ENCODE assay signal across 9 cellular contexts in the genomic region with DNA sequence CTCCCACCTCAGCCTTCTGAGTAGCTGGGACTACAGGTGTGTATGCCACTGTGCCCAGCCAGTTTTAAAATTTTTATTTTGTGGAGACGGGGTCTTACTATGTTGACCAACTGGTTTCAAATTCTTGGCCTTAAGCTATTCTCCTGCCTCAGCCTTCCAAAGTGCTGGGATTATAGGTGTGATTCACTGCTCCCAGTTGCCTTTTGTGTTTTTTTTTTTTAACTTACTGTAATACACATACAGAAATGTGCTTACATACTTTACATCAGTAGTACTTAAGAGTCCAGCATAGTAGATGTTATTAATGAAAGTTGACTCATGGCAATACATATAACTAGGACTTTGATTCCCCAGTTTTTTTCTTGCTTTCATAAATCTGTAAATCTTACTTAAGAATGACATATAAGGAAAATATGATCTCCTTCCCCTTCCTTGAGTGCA. TPM values are rescaled to one million over a fixed set of nuclear protein-coding genes. Genes with fewer than 3 reads are reported as not detected.
A peak's percentile ranks its signal among the peaks of the same experiment; 100 is the strongest.
DNase-seq lines count a peak whose midpoint lies in the region; ATAC-seq and TF ChIP-seq lines count a peak whose summit lies in the region.
"Had no signal": no experiment of that assay in that cellular context is flagged by ENCODE, and none has a peak within 500 bp of the region (broad histone marks: within the 10 kb centered on the region; RNA-seq: fewer than 3 reads in every experiment).

No MANE protein-coding gene starts in this region.

- no peaks in the 10 kb centered on the region for H3K9me2 ChIP-seq in MM.1S (replicated peaks; ENCODE audit: insufficient read depth, low read length)

- intact Hi-C loops in dorsolateral prefrontal cortex (cut with DNase I) = loop anchor here (5.0 to 10.0 kb wide), 4 partner anchors 48 to 1040 kb away; partner anchors contain the start of gene SLC25A46 (in 1 of the 2)

- H3K9ac ChIP-seq in MM.1S (ENCODE audit: low read length) (peak overlapping the region; percentile 73), rectal smooth muscle tissue (ENCODE audit: low read length) (no peak overlapping the region)

- H3K4me1 ChIP-seq in MM.1S (ENCODE audit: low read length) (peaks cover 30% of the 10 kb centered on the region), rectal smooth muscle tissue (ENCODE audit: control insufficient read depth, insufficient read depth, low read length) (peaks cover 16% of the 10 kb centered on the region)

- H4K20me1 ChIP-seq in MM.1S (ENCODE audit: insufficient read depth, low read length) = no peaks in the 10 kb centered on the region

- peaks cover 79% of the 10 kb centered on the region for H3F3A ChIP-seq in MM.1S (ENCODE audit: insufficient read depth, low read length)

- ATAC-seq in HG02763 (IDR thresholded peaks at IDR 0.05; ENCODE audit: unreplicated experiment) = no peak

- peaks cover 4% of the 10 kb centered on the region; the same call in 1 of the 2 replicates for H3K36me3 ChIP-seq in MM.1S (replicated peaks; ENCODE audit: insufficient read depth, low read length)
- no peaks in the 10 kb centered on the region for H3K36me3 ChIP-seq in rectal smooth muscle tissue (ENCODE audit: control insufficient read depth, insufficient read depth, low read length)

- no peaks in the 10 kb centered on the region for H3K9me3 ChIP-seq in MM.1S (replicated peaks; ENCODE audit: insufficient read depth, low read length)

- DNase-seq in EL = peak; percentile 55
- DNase-seq in MM.1S = no peak
- DNase-seq in dorsolateral prefrontal cortex = no peak
- no peak for DNase-seq in stimulated activated CD4-positive, alpha-beta T cell treated with anti-CD3 and anti-CD28 coated beads, Interleukin-4, amount 100 ng/mL, for 24 hours
- DNase-seq in HPDE6-E6E7 (ENCODE audit: extremely low spot score) = no peak
- DNase-seq in activated gamma-delta T cell (lab: John Stamatoyannopoulos, UW) = no peak
- DNase-seq: activated CD4-positive, alpha-beta T cell treated with anti-CD3 and anti-CD28 coated beads, Interleukin-2, amount 50 U/mL, for 1 hour had no signal

- H3K27ac ChIP-seq in MM.1S (ENCODE audit: low read length) (peak overlapping the region; percentile 92), dorsolateral prefrontal cortex (peak overlapping the region in 49 of 59 donors; percentile 2 to 99 (median 95)), rectal smooth muscle tissue (ENCODE audit: low read depth, low read length) (peak overlapping the region; percentile 6)

- H3K4me3 ChIP-seq in MM.1S (ENCODE audit: low read length) (peak overlapping the region; percentile 94), dorsolateral prefrontal cortex (peak overlapping the region in 53 of 59 donors; percentile 1 to 98 (median 92)), rectal smooth muscle tissue (ENCODE audit: low read length) (no peak overlapping the region)

- H3K79me2 ChIP-seq in MM.1S (ENCODE audit: low read length) = peaks cover 98% of the 10 kb centered on the region

- no peaks in the 10 kb centered on the region for H3K27me3 ChIP-seq in MM.1S (replicated peaks; ENCODE audit: insufficient read depth, low read length)
- no peaks in the 10 kb centered on the region for H3K27me3 ChIP-seq in dorsolateral prefrontal cortex
- no peaks in the 10 kb centered on the region for H3K27me3 ChIP-seq in rectal smooth muscle tissue (ENCODE audit: control insufficient read depth, insufficient read depth, low read length)

- TF ChIP-seq CTCF in MM.1S (IDR thresholded peaks at IDR 0.05; ENCODE audit: low read length) = no peak
- no peak for TF ChIP-seq CTCF in dorsolateral prefrontal cortex (IDR thresholded peaks at IDR 0.05 in 54 of 56, conservative IDR thresholded peaks at IDR 0.05 in 2 of 56; ENCODE audit: low read depth in 1 of 56, partially characterized antibody in 56 of 56)

- no peak overlapping the region for H2AFZ ChIP-seq in MM.1S (ENCODE audit: low read length)

- peak overlapping the region; percentile 95 for H3K4me2 ChIP-seq in MM.1S (ENCODE audit: low read depth, low read length)

RNA-seq across cellular contexts. Expression of gene MAN2A1, which starts 4.7 kb away (rescaled TPM):
- 100 to 1,000 TPM in 71 of 120 experiments, 10 to 100 TPM in 49; 47.7 to 446 (median 107) TPM for total RNA-seq in dorsolateral prefrontal cortex

Comparison
In these comparisons a context has a peak if more than half of its experiments do, and no peak if none do; other contexts are left out.
1. H3K27ac ChIP-seq: peak in every context shown above with its lines; median percentile 95 in dorsolateral prefrontal cortex; 92 in MM.1S; 6 in rectal smooth muscle tissue.